ENCODE assay signal across 17 cellular contexts in the genomic region with DNA sequence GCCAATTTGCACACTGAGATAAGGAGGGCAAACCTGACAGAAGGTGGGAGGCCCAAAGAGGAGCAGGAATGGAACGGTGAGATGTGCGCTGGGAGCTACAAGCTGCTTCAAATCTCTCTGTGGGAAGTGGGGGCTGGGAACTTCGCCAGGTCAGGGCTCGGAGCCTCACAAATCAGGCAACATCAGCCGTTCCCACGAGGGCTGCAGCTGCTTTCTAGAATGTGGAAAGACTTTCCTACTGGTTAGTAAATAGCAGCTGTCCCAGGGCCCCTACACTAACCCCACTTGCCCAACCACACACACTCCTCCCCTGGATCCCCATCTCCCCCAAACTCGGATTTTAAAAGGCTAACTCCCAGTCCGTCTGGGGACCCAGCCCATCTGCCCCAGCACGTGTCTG. TPM values are rescaled to one million over a fixed set of nuclear protein-coding genes. Genes with fewer than 3 reads are reported as not detected.
DNase-seq lines count a peak whose midpoint lies in the region; ATAC-seq and TF ChIP-seq lines count a peak whose summit lies in the region.
"Had no signal": no experiment of that assay in that cellular context is flagged by ENCODE, and none has a peak within 500 bp of the region (broad histone marks: within the 10 kb centered on the region; RNA-seq: fewer than 3 reads in every experiment).

No MANE protein-coding gene starts in this region.

- no peak for TF ChIP-seq CTCF in astrocyte of the spinal cord (IDR thresholded peaks at IDR 0.05; ENCODE audit: low read depth, low read length)
- TF ChIP-seq CTCF in sigmoid colon (IDR thresholded peaks at IDR 0.05): no peak
- no peak for TF ChIP-seq CTCF in mucosa of descending colon (IDR thresholded peaks at IDR 0.05)
- no peak for TF ChIP-seq CTCF in CD8-positive, alpha-beta T cell (IDR thresholded peaks at IDR 0.05)

- peaks cover 10% of the 10 kb centered on the region for H3K27me3 Mint-ChIP-seq in CD8-positive, alpha-beta T cell (ENCODE audit: low read depth)

- H2BK15ac ChIP-seq in mesendoderm (replicated peaks; ENCODE audit: low read depth): no peak overlapping the region

- no peak overlapping the region for H3K27ac ChIP-seq in HUES6 (ENCODE audit: low read depth, low read length)
- H3K27ac ChIP-seq in mesendoderm (ENCODE audit: low read depth, low read length): no peak overlapping the region
- H3K27ac ChIP-seq in sigmoid colon: peak overlapping the region in 3 of 4 donors; percentile 52 to 83 (median 77)
- no peak overlapping the region for H3K27ac ChIP-seq in CD8-positive, alpha-beta T cell (ENCODE audit: low read depth, low read length)
- H3K27ac ChIP-seq: A549, PC-9 had no signal

- POLR2A ChIA-PET in CD8-positive, alpha-beta T cell (lab: Charles Lee): no interaction called here

- H3K9me3 Mint-ChIP-seq in CD8-positive, alpha-beta T cell: no peaks in the 10 kb centered on the region
- H3K9me3 Mint-ChIP-seq: GM23338 had no signal

- H3K23ac ChIP-seq in mesendoderm (ENCODE audit: low read length): no peak overlapping the region

- H3K4ac ChIP-seq in mesendoderm (ENCODE audit: low read depth, low read length): no peak overlapping the region

- no peak overlapping the region for H2AK5ac ChIP-seq in mesendoderm (ENCODE audit: low read length)

- H3K9me3 ChIP-seq in HUES6 (ENCODE audit: control insufficient read depth, insufficient read depth, low read depth, low read length) (no peaks in the 10 kb centered on the region), sigmoid colon (no peaks in the 10 kb centered on the region), mucosa of descending colon (no peaks in the 10 kb centered on the region)
- H3K9me3 ChIP-seq in CD8-positive, alpha-beta T cell (ENCODE audit: low read length): no peaks in the 10 kb centered on the region
- H3K9me3 ChIP-seq: A549 had no signal

- H3K4me1 Mint-ChIP-seq in CD8-positive, alpha-beta T cell (ENCODE audit: low read depth): no peaks in the 10 kb centered on the region
- H3K4me1 Mint-ChIP-seq: GM23338 had no signal

- no peak overlapping the region for H4K5ac ChIP-seq in mesendoderm (ENCODE audit: low read length)

- H3K56ac ChIP-seq in mesendoderm (ENCODE audit: low read length): peak overlapping the region; percentile 51

- no peak for ATAC-seq in mucosa of descending colon
- no peak for ATAC-seq in CD8-positive, alpha-beta T cell
- ATAC-seq: A549, GM23338 had no signal

- H3K27me3 ChIP-seq in HUES6 (ENCODE audit: control insufficient read depth, insufficient read depth, low read length) (no peaks in the 10 kb centered on the region), mesendoderm (ENCODE audit: insufficient read depth, low read length, poor library complexity) (no peaks in the 10 kb centered on the region), sigmoid colon (no peaks in the 10 kb centered on the region)
- no peaks in the 10 kb centered on the region for H3K27me3 ChIP-seq in CD8-positive, alpha-beta T cell (ENCODE audit: insufficient read depth, low read length)

- H3K9ac ChIP-seq in HUES6 (ENCODE audit: low read length) (peak overlapping the region; percentile 16), mesendoderm (ENCODE audit: low read length) (no peak overlapping the region)

- H2BK120ac ChIP-seq in mesendoderm (ENCODE audit: low read depth, low read length): no peak overlapping the region

- H3K79me2 ChIP-seq in mesendoderm (ENCODE audit: control insufficient read depth, insufficient read depth, low read length): no peaks in the 10 kb centered on the region

- H3K4me3 ChIP-seq in HUES6 (ENCODE audit: low read depth, low read length): no peak overlapping the region
- no peak overlapping the region for H3K4me3 ChIP-seq in astrocyte of the spinal cord (ENCODE audit: low read depth, low read length)
- H3K4me3 ChIP-seq in mesendoderm (ENCODE audit: low read length): no peak overlapping the region
- H3K4me3 ChIP-seq in sigmoid colon: no peak overlapping the region
- H3K4me3 ChIP-seq in mucosa of descending colon: no peak overlapping the region
- H3K4me3 ChIP-seq in CD8-positive, alpha-beta T cell (ENCODE audit: low read depth, low read length): no peak overlapping the region
- H3K4me3 ChIP-seq: A549, GM23338, PC-9 had no signal

- no peak overlapping the region for H3K18ac ChIP-seq in mesendoderm (ENCODE audit: low read length)

- DNase-seq in astrocyte of the spinal cord (ENCODE audit: low read depth, low spot score) (peak; percentile 13), mesendoderm (peak; percentile 37), sigmoid colon (peak; percentile 93), mucosa of descending colon (no peak), NOMO-1 (lab: John Stamatoyannopoulos, UW; ENCODE audit: unreplicated experiment in 2 of 2) (no peak)
- no peak for DNase-seq in CD8-positive, alpha-beta T cell
- DNase-seq: C1 segment of cervical spinal cord, DMS 273 treated with DMSO at 0.1 percent for 48 hours, GDM1, KG1, NCI-H1417 treated with DMSO at 0.1 percent for 48 hours, NCI-H1930, NCI-H774, PC-9 had no signal

- H3K4me1 ChIP-seq in HUES6 (ENCODE audit: control insufficient read depth, insufficient read depth, low read length): no peaks in the 10 kb centered on the region
- H3K4me1 ChIP-seq in mesendoderm (ENCODE audit: control insufficient read depth, low read depth, low read length): peaks cover 3% of the 10 kb centered on the region
- H3K4me1 ChIP-seq in sigmoid colon: peaks cover 0 to 36% (median 21%) of the 10 kb centered on the region in 4 donors
- no peaks in the 10 kb centered on the region for H3K4me1 ChIP-seq in mucosa of descending colon (ENCODE audit: low read depth)
- H3K4me1 ChIP-seq in CD8-positive, alpha-beta T cell (ENCODE audit: insufficient read depth, low read length): no peaks in the 10 kb centered on the region
- H3K4me1 ChIP-seq: A549 had no signal

- H3K27ac Mint-ChIP-seq in CD8-positive, alpha-beta T cell: no peak overlapping the region
- H3K27ac Mint-ChIP-seq: GM23338 had no signal

- no peaks in the 10 kb centered on the region for H3K36me3 Mint-ChIP-seq in CD8-positive, alpha-beta T cell

- H3K36me3 ChIP-seq in HUES6 (ENCODE audit: control insufficient read depth, insufficient read depth, low read length) (no peaks in the 10 kb centered on the region), mesendoderm (ENCODE audit: control insufficient read depth, insufficient read depth, low read length) (no peaks in the 10 kb centered on the region), sigmoid colon (no peaks in the 10 kb centered on the region), mucosa of descending colon (ENCODE audit: low read depth) (no peaks in the 10 kb centered on the region)
- H3K36me3 ChIP-seq in CD8-positive, alpha-beta T cell (ENCODE audit: insufficient read depth, low read length): no peaks in the 10 kb centered on the region

- no CpG with 5 or more reads among the region's 9 CpGs for WGBS in mesendoderm (ENCODE audit: extremely low coverage, insufficient coverage, low lambda C conversion rate)
- WGBS in sigmoid colon, 2 donors: 65 to 78% methylated on average over 9 of the region's 9 CpGs

- intact Hi-C loops in sigmoid colon (cut with DNase I) (no loop called here), mucosa of descending colon (cut with DNase I, micrococcal nuclease) (no loop called here)
- intact Hi-C loops in CD8-positive, alpha-beta T cell (cut with DNase I, micrococcal nuclease): no loop called here

- no peaks in the 10 kb centered on the region for H3K79me1 ChIP-seq in mesendoderm (ENCODE audit: low read length)

- no peak overlapping the region for H2BK5ac ChIP-seq in mesendoderm (ENCODE audit: low read length)

- CTCF ChIA-PET in CD8-positive, alpha-beta T cell (lab: Charles Lee): interaction anchor here (0.5 to 1.7 kb wide), 3 partner anchors 16 to 877 kb away, joined by 3 to 4 read pairs (median 4); no protein-coding TSS in a partner anchor

- TF ChIP-seq EP300 in sigmoid colon (IDR thresholded peaks at IDR 0.05): no peak

- in situ Hi-C loops in astrocyte of the spinal cord (cut with HindIII; ENCODE audit: low sequenced_read_pairs): no loop called here

- no peak overlapping the region for H3K4me2 ChIP-seq in mesendoderm (ENCODE audit: low read length)
- H3K4me2 ChIP-seq: A549, GM23338, PC-9 had no signal

- H4K8ac ChIP-seq in mesendoderm (ENCODE audit: low read depth, low read length): no peak overlapping the region

- H3K4me3 Mint-ChIP-seq in CD8-positive, alpha-beta T cell: no peak overlapping the region
- H3K4me3 Mint-ChIP-seq: GM23338 had no signal

- TF ChIP-seq POLR2A in sigmoid colon (IDR thresholded peaks at IDR 0.05): no peak

RNA-seq across cellular contexts. Expression of a gene that starts 40.6 kb away (rescaled TPM):
- 26.4 TPM for polyA plus RNA-seq in mesendoderm (2013, experiment 1 of 2)
- polyA plus RNA-seq in mesendoderm (2013, experiment 2 of 2): 26.5 TPM
- 10 to 100 TPM; 48.5 to 70.3 (median 57.3) TPM for total RNA-seq in sigmoid colon
- polyA plus RNA-seq in sigmoid colon: 10 to 100 TPM; 16.6 to 40.6 (median 23.4) TPM
- 10 to 100 TPM; 50.8 to 53.9 (median 51.3) TPM for total RNA-seq in mucosa of descending colon
- total RNA-seq in CD8-positive, alpha-beta T cell: 10 to 100 TPM; 73.5 to 82.5 TPM

Comparison
In these comparisons a context has a peak if more than half of its experiments do, and no peak if none do; other contexts are left out.
1. H3K27ac ChIP-seq: peak in sigmoid colon (3 of 4); none in HUES6 (single experiment), mesendoderm (single experiment) and CD8-positive, alpha-beta T cell (single experiment).
2. DNase-seq: peak in astrocyte of the spinal cord (single experiment), mesendoderm (single experiment) and sigmoid colon (single experiment); none in mucosa of descending colon (0 of 3), NOMO-1 (0 of 2) and CD8-positive, alpha-beta T cell (0 of 7).